ENCODE assay signal across 8 cellular contexts in the genomic region with DNA sequence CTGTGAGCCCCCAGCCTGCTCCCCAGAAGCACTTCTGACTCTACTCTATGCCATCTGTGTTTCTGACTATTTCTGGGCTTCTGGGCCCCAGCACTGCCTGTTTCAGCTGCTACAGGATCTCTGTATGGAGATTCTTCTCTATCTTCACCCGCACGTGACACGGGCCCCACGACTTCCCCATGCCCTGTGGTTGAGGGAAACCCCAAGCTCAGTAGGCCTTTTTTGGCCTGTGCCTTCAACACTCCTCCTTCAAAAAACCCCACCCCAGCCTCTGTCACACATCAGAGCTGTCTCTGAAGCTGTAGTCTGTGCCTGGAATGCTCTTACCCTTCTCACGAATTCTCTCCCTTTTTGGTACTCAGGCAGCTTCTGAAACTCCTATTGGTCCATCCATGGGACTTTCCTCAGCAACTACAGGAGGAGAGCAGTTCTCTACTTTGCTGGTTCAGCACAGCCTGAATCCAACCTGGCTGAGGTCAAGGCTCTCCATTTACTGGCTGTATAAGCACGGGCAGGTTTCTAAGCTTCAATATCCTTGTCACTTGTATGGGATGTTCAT. TPM values are rescaled to one million over a fixed set of nuclear protein-coding genes. Genes with fewer than 3 reads are reported as not detected.
A peak's percentile ranks its signal among the peaks of the same experiment; 100 is the strongest.
DNase-seq lines count a peak whose midpoint lies in the region; ATAC-seq and TF ChIP-seq lines count a peak whose summit lies in the region.

No MANE protein-coding gene starts in this region.

- DNase-seq in SKM-1 (lab: John Stamatoyannopoulos, UW; ENCODE audit: unreplicated experiment) (peak; percentile 86), naive B cell (peak; percentile 90), testis (peak; percentile 43), HPDE6-E6E7 (ENCODE audit: extremely low spot score) (no peak), osteocyte (ENCODE audit: extremely low spot score, unreplicated experiment) (no peak)

- no peaks in the 10 kb centered on the region for H3K9me3 ChIP-seq in testis

- no peak overlapping the region for H3K27ac Mint-ChIP-seq in activated naive CD4-positive, alpha-beta T cell treated with anti-CD3 and anti-CD28 coated beads, Interleukin-2, amount 50 U/mL, for 24 hours
- peak overlapping the region in 5 of 6 donors; percentile 61 to 98 (median 75) for H3K27ac Mint-ChIP-seq in naive B cell
- no peak overlapping the region for H3K27ac Mint-ChIP-seq in osteocyte (ENCODE audit: unreplicated experiment)

- H3K4me1 ChIP-seq in testis = peaks cover 5% of the 10 kb centered on the region

- 53 to 70% methylated on average over 6 of the region's 6 CpGs for WGBS in testis, 2 donors

- H3K27me3 Mint-ChIP-seq in activated naive CD4-positive, alpha-beta T cell treated with anti-CD3 and anti-CD28 coated beads, Interleukin-2, amount 50 U/mL, for 24 hours = peaks cover 27% of the 10 kb centered on the region
- peaks cover 14 to 44% (median 27%) of the 10 kb centered on the region in 3 donors for H3K27me3 Mint-ChIP-seq in naive B cell
- no peaks in the 10 kb centered on the region for H3K27me3 Mint-ChIP-seq in osteocyte (ENCODE audit: unreplicated experiment)

- intact Hi-C loops in testis (cut with DNase I; ENCODE audit: low total_unique reads) = no loop called here

- peak overlapping the region in 1 of 2 donors; percentile 95 for H3K27ac ChIP-seq in testis

- TF ChIP-seq POLR2A in testis (IDR thresholded peaks at IDR 0.05) = no peak

- no peaks in the 10 kb centered on the region for H3K36me3 Mint-ChIP-seq in activated naive CD4-positive, alpha-beta T cell treated with anti-CD3 and anti-CD28 coated beads, Interleukin-2, amount 50 U/mL, for 24 hours
- H3K36me3 Mint-ChIP-seq in naive B cell (peaks cover 0 to 13% of the 10 kb centered on the region in 2 donors), osteocyte (ENCODE audit: unreplicated experiment) (peaks cover 2% of the 10 kb centered on the region)

- peaks cover 23% of the 10 kb centered on the region for H3K4me1 Mint-ChIP-seq in activated naive CD4-positive, alpha-beta T cell treated with anti-CD3 and anti-CD28 coated beads, Interleukin-2, amount 50 U/mL, for 24 hours
- H3K4me1 Mint-ChIP-seq in naive B cell (peaks cover 20 to 32% (median 30%) of the 10 kb centered on the region in 3 donors), osteocyte (ENCODE audit: unreplicated experiment) (peaks cover 12% of the 10 kb centered on the region)

- peak overlapping the region; percentile 2 for H3K4me3 Mint-ChIP-seq in activated naive CD4-positive, alpha-beta T cell treated with anti-CD3 and anti-CD28 coated beads, Interleukin-2, amount 50 U/mL, for 24 hours
- H3K4me3 Mint-ChIP-seq in naive B cell (peak overlapping the region; percentile 7 to 84 (median 74)), osteocyte (ENCODE audit: unreplicated experiment) (no peak overlapping the region)

- H3K27me3 ChIP-seq in testis = no peaks in the 10 kb centered on the region

- ATAC-seq in GM18502 (IDR thresholded peaks at IDR 0.05; ENCODE audit: poor library complexity, unreplicated experiment) (peak; percentile 87), HG02852 (IDR thresholded peaks at IDR 0.05; ENCODE audit: unreplicated experiment) (peak; percentile 89), naive B cell (ENCODE audit: low read depth in 2 of 2) (peak; percentile 96 to 97)

- no peak for TF ChIP-seq CTCF in testis (IDR thresholded peaks at IDR 0.05)
- no peak for TF ChIP-seq CTCF in osteocyte (IDR thresholded peaks at IDR 0.05)

- H3K4me3 ChIP-seq in testis = no peak overlapping the region

- no peaks in the 10 kb centered on the region for H3K9me3 Mint-ChIP-seq in activated naive CD4-positive, alpha-beta T cell treated with anti-CD3 and anti-CD28 coated beads, Interleukin-2, amount 50 U/mL, for 24 hours
- H3K9me3 Mint-ChIP-seq in naive B cell (peaks cover 0 to 10% (median 2%) of the 10 kb centered on the region in 7 donors), osteocyte (ENCODE audit: unreplicated experiment) (no peaks in the 10 kb centered on the region)

- no peaks in the 10 kb centered on the region for H3K36me3 ChIP-seq in testis (ENCODE audit: low read depth, missing control alignments)

RNA-seq across cellular contexts. Expression of gene NID1, which starts 2.0 kb away (rescaled TPM):
- not detected for polyA plus RNA-seq in naive B cell (ENCODE audit: low read depth in 6 of 6)
- 10 to 100 TPM; 18.8 to 36.1 TPM for total RNA-seq in testis
- polyA plus RNA-seq in testis (ENCODE audit: insufficient read depth, low read depth, low replicate concordance) = 21.0 TPM
- total RNA-seq in osteocyte = 142 and 149 TPM in 2 replicates

Comparison
In these comparisons a context has a peak if more than half of its experiments do, and no peak if none do; other contexts are left out.
1. DNase-seq: peak in SKM-1 (single experiment), naive B cell (single experiment) and testis (single experiment); none in HPDE6-E6E7 (single experiment) and osteocyte (single experiment).
2. H3K27ac Mint-ChIP-seq: peak in naive B cell (5 of 6); none in activated naive CD4-positive, alpha-beta T cell treated with anti-CD3 and anti-CD28 coated beads, Interleukin-2, amount 50 U/mL, for 24 hours (single experiment) and osteocyte (single experiment).
3. Peak in every context shown above with its lines, with median percentiles within 50 percentile points of each other: ATAC-seq.